ENCODE assay signal across 1 cellular context in genomic region chr11:96555826-96556225, GRCh38.
A peak's percentile ranks its signal among the peaks of the same experiment; 100 is the strongest.
TF ChIP-seq lines count a peak whose summit lies in the region.
"Not testable (repeated sequence)": the region's sequence is repeated elsewhere in the genome, so short reads cannot be mapped to it uniquely, and the experiment has no call there.

No MANE protein-coding gene starts in this region.

TF ChIP-seq in HepG2, 621 proteins besides CTCF, POLR2A, EP300 and RAD21:
- TF ChIP-seq ZNF687 (CRISPR knock-in tag; IDR thresholded peaks at IDR 0.05) (0 out of 2 replicates have a peak, but pooled peaks have one; percentile 21), HOXA3 (CRISPR knock-in tag; IDR thresholded peaks at IDR 0.05) (peak; percentile 60; the same call in 1 of the 2 replicates), FOXA3 (CRISPR knock-in tag; IDR thresholded peaks at IDR 0.05) (peak; percentile 32; the same call in 1 of the 2 replicates), FOXA1 (CRISPR knock-in tag; IDR thresholded peaks at IDR 0.05) (peak; percentile 74), ETV5 (CRISPR knock-in tag; IDR thresholded peaks at IDR 0.05; ENCODE audit: borderline replicate concordance) (peak; percentile 30; the same call in 1 of the 2 replicates), ZGPAT (CRISPR knock-in tag; IDR thresholded peaks at IDR 0.05) (0 out of 2 replicates have a peak, but pooled peaks have one; percentile 19), ZNF281 (CRISPR knock-in tag; IDR thresholded peaks at IDR 0.05; ENCODE audit: borderline replicate concordance) (peak; percentile 85; the same call in 1 of the 2 replicates), SALL1 (CRISPR knock-in tag; IDR thresholded peaks at IDR 0.05) (peak; percentile 20), ZMYM4 (CRISPR knock-in tag; IDR thresholded peaks at IDR 0.05) (0 out of 2 replicates have a peak, but pooled peaks have one; percentile 55)
- not testable (repeated sequence) for TF ChIP-seq FOXA1 (IDR thresholded peaks at IDR 0.05)
TF ChIP-seq in HepG2: peak in this region for 9; not testable (repeated sequence) for 612.
